ENCODE assay signal across 2 cellular contexts in genomic region chrX:108025954-108026616, GRCh38.
TF ChIP-seq lines count a peak whose summit lies in the region.

No MANE protein-coding gene starts in this region.

TF ChIP-seq in HepG2, 621 proteins besides CTCF, POLR2A, EP300 and RAD21:
- no peak for TF ChIP-seq HNF1B (CRISPR knock-in tag; IDR thresholded peaks at IDR 0.05)
- no peak for TF ChIP-seq ZNF792 (CRISPR knock-in tag; IDR thresholded peaks at IDR 0.05)
- TF ChIP-seq GABPA (IDR thresholded peaks at IDR 0.05; ENCODE audit: low read depth, low read length): no peak
- TF ChIP-seq GABPA (CRISPR knock-in tag; IDR thresholded peaks at IDR 0.05; ENCODE audit: low read depth): no peak
- TF ChIP-seq ZNF614 (CRISPR knock-in tag; IDR thresholded peaks at IDR 0.05; ENCODE audit: borderline replicate concordance): no peak
- no peak for TF ChIP-seq ZNF3 (CRISPR knock-in tag; IDR thresholded peaks at IDR 0.05)
- TF ChIP-seq, protein P1, sequence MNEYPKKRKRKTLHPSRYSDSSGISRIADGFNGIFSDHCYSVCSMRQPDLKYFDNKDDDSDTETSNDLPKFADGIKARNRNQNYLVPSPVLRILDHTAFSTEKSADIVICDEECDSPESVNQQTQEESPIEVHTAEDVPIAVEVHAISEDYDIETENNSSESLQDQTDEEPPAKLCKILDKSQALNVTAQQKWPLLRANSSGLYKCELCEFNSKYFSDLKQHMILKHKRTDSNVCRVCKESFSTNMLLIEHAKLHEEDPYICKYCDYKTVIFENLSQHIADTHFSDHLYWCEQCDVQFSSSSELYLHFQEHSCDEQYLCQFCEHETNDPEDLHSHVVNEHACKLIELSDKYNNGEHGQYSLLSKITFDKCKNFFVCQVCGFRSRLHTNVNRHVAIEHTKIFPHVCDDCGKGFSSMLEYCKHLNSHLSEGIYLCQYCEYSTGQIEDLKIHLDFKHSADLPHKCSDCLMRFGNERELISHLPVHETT (CRISPR knock-in tag; conservative IDR thresholded peaks at IDR 0.05): no peak
- TF ChIP-seq BCL6 (CRISPR knock-in tag; IDR thresholded peaks at IDR 0.05): no peak
- no peak for TF ChIP-seq ZNF343 (CRISPR knock-in tag; IDR thresholded peaks at IDR 0.05)
- TF ChIP-seq, protein P2, sequence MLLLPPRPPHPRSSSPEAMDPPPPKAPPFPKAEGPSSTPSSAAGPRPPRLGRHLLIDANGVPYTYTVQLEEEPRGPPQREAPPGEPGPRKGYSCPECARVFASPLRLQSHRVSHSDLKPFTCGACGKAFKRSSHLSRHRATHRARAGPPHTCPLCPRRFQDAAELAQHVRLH (CRISPR knock-in tag; IDR thresholded peaks at IDR 0.05; ENCODE audit: borderline replicate concordance, low read depth): no peak
- TF ChIP-seq ZNF543 (CRISPR knock-in tag; IDR thresholded peaks at IDR 0.05): no peak

TF ChIP-seq in endothelial cell of umbilical vein, 7 proteins besides CTCF, POLR2A, EP300 and RAD21:
- no peak for TF ChIP-seq MYC (IDR thresholded peaks at IDR 0.05; ENCODE audit: low read depth, low read length)
- TF ChIP-seq JUN (IDR thresholded peaks at IDR 0.05; ENCODE audit: borderline replicate concordance, insufficient read depth, insufficient read length, low read depth): peak; percentile 15
- no peak for TF ChIP-seq EZH2 (IDR thresholded peaks at IDR 0.05; ENCODE audit: borderline replicate concordance, low read depth, low read length, severe bottlenecking)
- no peak for TF ChIP-seq GATA2 (IDR thresholded peaks at IDR 0.05; ENCODE audit: insufficient read depth, insufficient read length, low read depth, low read length)
